In genomic region chr1:41242645-41243171, GRCh38 we compare ENCODE assay signal across 8 cellular contexts. TPM values are rescaled to one million over a fixed set of nuclear protein-coding genes. Genes with fewer than 3 reads are reported as not detected.
DNase-seq lines count a peak whose midpoint lies in the region; ATAC-seq and TF ChIP-seq lines count a peak whose summit lies in the region.

No MANE protein-coding gene starts in this region.

- H3K4me3 ChIP-seq in mucosa of descending colon, result peak overlapping the region; percentile 79

- H3K9me3 ChIP-seq in mucosa of descending colon, result no peaks in the 10 kb centered on the region

- TF ChIP-seq CTCF in 22Rv1 (IDR thresholded peaks at IDR 0.05) (no peak), mucosa of descending colon (IDR thresholded peaks at IDR 0.05) (no peak), GM13976 (IDR thresholded peaks at IDR 0.05; ENCODE audit: borderline replicate concordance, control extremely low read depth, extremely low read depth, insufficient read depth, missing control alignments) (no peak), omental fat pad (IDR thresholded peaks at IDR 0.05) (no peak)

- ATAC-seq in GM18517 (IDR thresholded peaks at IDR 0.05; ENCODE audit: unreplicated experiment) (peak; percentile 12), mucosa of descending colon (peak; percentile 2), GM18870 (IDR thresholded peaks at IDR 0.05; ENCODE audit: unreplicated experiment) (no peak), omental fat pad (ENCODE audit: low FRiP score) (no peak)

- peak overlapping the region; percentile 91 for H3K27ac ChIP-seq in 22Rv1
- H3K27ac ChIP-seq in caudate nucleus (ENCODE audit: low read depth, low read length), result peak overlapping the region; percentile 64

- no peaks in the 10 kb centered on the region for H3K36me3 ChIP-seq in mucosa of descending colon (ENCODE audit: low read depth)

- in situ Hi-C loops in GM13976 (cut with MboI; ENCODE audit: low sequenced_read_pairs, unreplicated experiment), result no loop called here

- peaks cover 6% of the 10 kb centered on the region for H3K4me1 ChIP-seq in mucosa of descending colon (ENCODE audit: low read depth)

- peak; percentile 41 for DNase-seq in NCI-H1436 (lab: John Stamatoyannopoulos, UW)
- DNase-seq in caudate nucleus (lab: John Stamatoyannopoulos, UW), result no peak
- DNase-seq in mucosa of descending colon, result peak in 1 of 3 donors; percentile 29
- no peak for DNase-seq in GM13976 (ENCODE audit: low spot score)
- no peak for DNase-seq in omental fat pad (ENCODE audit: low spot score)

- intact Hi-C loops in mucosa of descending colon (cut with DNase I, micrococcal nuclease), result no loop called here

RNA-seq across cellular contexts. Expression of gene SCMH1, which starts 0.6 kb away (rescaled TPM):
- 10 to 100 TPM; 25.1 to 66.9 (median 35.6) TPM for total RNA-seq in mucosa of descending colon
- 10 to 100 TPM; 19.9 to 42.8 (median 31.3) TPM for total RNA-seq in omental fat pad

Comparison
In these comparisons a context has a peak if more than half of its experiments do, and no peak if none do; other contexts are left out.
1. ATAC-seq: peak in GM18517 (single experiment) and mucosa of descending colon (single experiment); none in GM18870 (single experiment) and omental fat pad (single experiment).